11 cellular contexts compared by ENCODE assay signal in genomic region chr1:226863446-226863845, GRCh38. TPM values are rescaled to one million over a fixed set of nuclear protein-coding genes. Genes with fewer than 3 reads are reported as not detected.
A peak's percentile ranks its signal among the peaks of the same experiment; 100 is the strongest.
DNase-seq lines count a peak whose midpoint lies in the region; TF ChIP-seq lines count a peak whose summit lies in the region.
"Had no signal": no experiment of that assay in that cellular context is flagged by ENCODE, and none has a peak within 500 bp of the region (broad histone marks: within the 10 kb centered on the region; RNA-seq: fewer than 3 reads in every experiment).

No MANE protein-coding gene starts in this region.

- H3K27ac Mint-ChIP-seq in H9 = no peak overlapping the region
- H3K27ac Mint-ChIP-seq: stimulated activated naive B cell treated with anti-CD40 and anti-IgM and Interleukin-4, amounts not matched to agents 10 μg/mL and 1 μg/mL and 100 μg/mL, for 72 hours had no signal

- H3K4ac ChIP-seq in H9 (ENCODE audit: low read depth, low read length) (no peak overlapping the region), trophoblast cell (ENCODE audit: low read depth, low read length) (no peak overlapping the region)

- H4K5ac ChIP-seq in H9 (ENCODE audit: insufficient read length, low read depth, low read length) = no peak overlapping the region

- H3K79me2 ChIP-seq in H9 (ENCODE audit: insufficient read depth, low read length) = no peaks in the 10 kb centered on the region
- no peaks in the 10 kb centered on the region for H3K79me2 ChIP-seq in trophoblast cell (ENCODE audit: control insufficient read depth, insufficient read depth, low read length, poor library complexity)

- H3K27me3 Mint-ChIP-seq in H9 (ENCODE audit: low read depth) = peaks cover 6% of the 10 kb centered on the region

- peaks cover 21 to 24% of the 10 kb centered on the region in 2 experiments for H3K4me1 Mint-ChIP-seq in H9
- H3K4me1 Mint-ChIP-seq: stimulated activated naive B cell treated with anti-CD40 and anti-IgM and Interleukin-4, amounts not matched to agents 10 μg/mL and 1 μg/mL and 100 μg/mL, for 72 hours had no signal

- H3K14ac ChIP-seq in H9 (ENCODE audit: insufficient read depth, low read length) = no peak overlapping the region
- no peak overlapping the region for H3K14ac ChIP-seq in trophoblast cell (ENCODE audit: low read length)

- H3K4me1 ChIP-seq in H9 (ENCODE audit: insufficient read depth, low read length) = peaks cover 9% of the 10 kb centered on the region; the same call in 1 of the 2 replicates
- no peaks in the 10 kb centered on the region for H3K4me1 ChIP-seq in trophoblast cell (ENCODE audit: control insufficient read depth in 1 of 2, insufficient read depth in 2 of 2, low read length in 2 of 2)
- no peaks in the 10 kb centered on the region for H3K4me1 ChIP-seq in BE2C

- H4K8ac ChIP-seq in H9 (replicated peaks; ENCODE audit: insufficient read length, low read depth, low read length) = no peak overlapping the region
- no peak overlapping the region for H4K8ac ChIP-seq in trophoblast cell (ENCODE audit: low read depth, low read length)

- H3K27me3 ChIP-seq in H9 (ENCODE audit: insufficient read depth, low read length) = no peaks in the 10 kb centered on the region
- H3K27me3 ChIP-seq in trophoblast cell (ENCODE audit: insufficient read depth, low read length) = no peaks in the 10 kb centered on the region
- no peaks in the 10 kb centered on the region for H3K27me3 ChIP-seq in BE2C

- H4K91ac ChIP-seq in H9 (ENCODE audit: insufficient read length, low read depth, low read length) (no peak overlapping the region), trophoblast cell (ENCODE audit: low read depth, low read length) (no peak overlapping the region)

- H3K4me2 ChIP-seq in H9 (ENCODE audit: insufficient read depth, insufficient read length, low read length) = no peak overlapping the region
- H3K4me2 ChIP-seq in trophoblast cell (ENCODE audit: low read length) = no peak overlapping the region

- H3T11ph ChIP-seq in H9 (ENCODE audit: low read length) = no peak overlapping the region

- H2AFZ ChIP-seq in H9 (ENCODE audit: low read length) (no peak overlapping the region), trophoblast cell (ENCODE audit: insufficient read depth, low read length, poor library complexity) (no peak overlapping the region)

- H3K9me3 ChIP-seq in H9 (ENCODE audit: control insufficient read depth, low read depth, low read length) (no peaks in the 10 kb centered on the region), trophoblast cell (ENCODE audit: insufficient read depth, low read depth, low read length) (no peaks in the 10 kb centered on the region), BE2C (no peaks in the 10 kb centered on the region)

- WGBS in H9 (ENCODE audit: extremely low coverage, insufficient read length, low lambda C conversion rate) = no CpG with 5 or more reads among the region's 5 CpGs
- WGBS in trophoblast cell (ENCODE audit: extremely low coverage, insufficient coverage, insufficient read length) = no CpG with 5 or more reads among the region's 5 CpGs

- no peaks in the 10 kb centered on the region for H3K79me1 ChIP-seq in H9 (ENCODE audit: insufficient read depth, low read depth, low read length, poor library complexity, severe bottlenecking)
- H3K79me1 ChIP-seq in trophoblast cell (ENCODE audit: low read length) = no peaks in the 10 kb centered on the region

- H3K9ac ChIP-seq in H9 (ENCODE audit: extremely low read depth, insufficient read length, low read length) (no peak overlapping the region), trophoblast cell (ENCODE audit: low read length) (no peak overlapping the region)

- H3K4me3 ChIP-seq in AG10803 (ENCODE audit: low read length) = no peak overlapping the region
- no peak overlapping the region for H3K4me3 ChIP-seq in trophoblast cell (ENCODE audit: low read depth, low read length)
- H3K4me3 ChIP-seq in BE2C (ENCODE audit: low read depth, low read length) = no peak overlapping the region

- H2BK5ac ChIP-seq in H9 (ENCODE audit: insufficient read length, low read length) = no peak overlapping the region
- no peak overlapping the region for H2BK5ac ChIP-seq in trophoblast cell (ENCODE audit: low read depth, low read length, poor library complexity)

- H2BK120ac ChIP-seq in H9 (ENCODE audit: low read depth, low read length, poor library complexity, severe bottlenecking) (no peak overlapping the region), trophoblast cell (ENCODE audit: insufficient read depth, low read length, poor library complexity) (no peak overlapping the region)

- no peak overlapping the region for H2AK5ac ChIP-seq in H9 (ENCODE audit: insufficient read length, low read length)
- H2AK5ac ChIP-seq in trophoblast cell (ENCODE audit: low read length) = no peak overlapping the region

- no peak overlapping the region for H4K12ac ChIP-seq in trophoblast cell (ENCODE audit: low read depth, low read length)

- H3K18ac ChIP-seq in H9 (ENCODE audit: insufficient read length, low read depth, low read length) = no peak overlapping the region
- no peak overlapping the region for H3K18ac ChIP-seq in trophoblast cell (ENCODE audit: low read length)

- H3K4me3 Mint-ChIP-seq in H9 = peak overlapping the region in 1 of 2 experiments; percentile 46; a peak in 1 of 5 replicates
- H3K4me3 Mint-ChIP-seq: stimulated activated naive B cell treated with anti-CD40 and anti-IgM and Interleukin-4, amounts not matched to agents 10 μg/mL and 1 μg/mL and 100 μg/mL, for 72 hours had no signal

- no peak overlapping the region for H2BK15ac ChIP-seq in H9 (ENCODE audit: low read depth, low read length)

- no peak overlapping the region for H2BK20ac ChIP-seq in H9 (ENCODE audit: low read depth, low read length, poor library complexity, severe bottlenecking)

- H3K36me3 ChIP-seq in trophoblast cell (ENCODE audit: control insufficient read depth in 1 of 2, insufficient read depth in 2 of 2, low read length in 2 of 2) = no peaks in the 10 kb centered on the region
- no peaks in the 10 kb centered on the region for H3K36me3 ChIP-seq in BE2C

- no peaks in the 10 kb centered on the region for H4K20me1 ChIP-seq in H9 (ENCODE audit: control insufficient read depth, insufficient read depth, insufficient read length)

- no peaks in the 10 kb centered on the region for H3K9me3 Mint-ChIP-seq in H9
- H3K9me3 Mint-ChIP-seq: stimulated activated naive B cell treated with anti-CD40 and anti-IgM and Interleukin-4, amounts not matched to agents 10 μg/mL and 1 μg/mL and 100 μg/mL, for 72 hours had no signal

- H3K56ac ChIP-seq in H9 (ENCODE audit: insufficient read length, low read depth, low read length) = no peak overlapping the region

- H3K36me3 Mint-ChIP-seq in H9 (ENCODE audit: insufficient read depth in 1 of 3, low read depth in 3 of 3) = peaks cover 0 to 5% (median 0%) of the 10 kb centered on the region in 3 experiments; a peak in 1 of 7 replicates
- H3K36me3 Mint-ChIP-seq: stimulated activated naive B cell treated with anti-CD40 and anti-IgM and Interleukin-4, amounts not matched to agents 10 μg/mL and 1 μg/mL and 100 μg/mL, for 72 hours had no signal

- H3K23ac ChIP-seq in H9 (ENCODE audit: insufficient read length, low read depth, low read length) (no peak overlapping the region), trophoblast cell (ENCODE audit: low read length) (no peak overlapping the region)

- DNase-seq in AG10803 (ENCODE audit: low read depth) (peak; percentile 82), H9 (peak; percentile 57), T1000 (lab: John Stamatoyannopoulos, UW) (peak; percentile 15), hepatic stellate cell (ENCODE audit: low spot score) (peak; percentile 57), trophoblast cell (no peak), BE2C (no peak), NCI-H146 treated with DMSO at 0.1 percent for 48 hours (lab: John Stamatoyannopoulos, UW; ENCODE audit: unreplicated experiment) (no peak), NCI-H2227 treated with DMSO at 0.1 percent for 48 hours (lab: John Stamatoyannopoulos, UW) (no peak)
- DNase-seq: amygdala; DMS79; stimulated activated naive B cell treated with anti-CD40 and anti-IgM and Interleukin-4, amounts not matched to agents 10 μg/mL and 1 μg/mL and 100 μg/mL, for 72 hours had no signal

- H3K23me2 ChIP-seq in H9 (ENCODE audit: insufficient read length, low read depth, low read length, poor library complexity, severe bottlenecking) = no peaks in the 10 kb centered on the region

- H3K27ac ChIP-seq in H9 (ENCODE audit: insufficient read length, low read depth, low read length) (no peak overlapping the region), trophoblast cell (ENCODE audit: low read depth, low read length) (no peak overlapping the region)

- TF ChIP-seq CTCF in AG10803 (conservative IDR thresholded peaks at IDR 0.05; ENCODE audit: low read length) (no peak), H9 (conservative IDR thresholded peaks at IDR 0.05) (no peak), BE2C (IDR thresholded peaks at IDR 0.05; ENCODE audit: low read depth, low read length) (no peak)

- no peak overlapping the region for H2BK12ac ChIP-seq in H9 (ENCODE audit: insufficient read length, low read depth, low read length)
- no peak overlapping the region for H2BK12ac ChIP-seq in trophoblast cell (ENCODE audit: low read length)

RNA-seq across cellular contexts. Expression of gene PSEN2, which starts 7.0 kb away (rescaled TPM):
- 17.4 and 19.8 TPM in 2 replicates for total RNA-seq in H9 (2021)
- polyA plus RNA-seq in trophoblast cell (2013) = 3.5 and 3.6 TPM in 2 replicates
- 9.3 TPM for polyA plus RNA-seq in BE2C (2012; ENCODE audit: insufficient read depth, insufficient read length, low read depth)

Comparison
In these comparisons a context has a peak if more than half of its experiments do, and no peak if none do; other contexts are left out.
1. DNase-seq: peak in AG10803 (single experiment), H9 (single experiment), T1000 (single experiment) and hepatic stellate cell (single experiment); none in trophoblast cell (0 of 2), BE2C (single experiment), NCI-H146 treated with DMSO at 0.1 percent for 48 hours (single experiment) and NCI-H2227 treated with DMSO at 0.1 percent for 48 hours (single experiment).